2 cellular contexts compared by ENCODE assay signal in genomic region chr15:100714749-100715342, GRCh38.
TF ChIP-seq lines count a peak whose summit lies in the region.

No MANE protein-coding gene starts in this region.

TF ChIP-seq in GM23338, 12 proteins besides CTCF, POLR2A, EP300 and RAD21:
- TF ChIP-seq ZNF462 (CRISPR knock-in tag; IDR thresholded peaks at IDR 0.05) (no peak), REST (IDR thresholded peaks at IDR 0.05; ENCODE audit: unreplicated experiment) (no peak), POLR2AphosphoS5 (IDR thresholded peaks at IDR 0.05; ENCODE audit: low read depth) (no peak), EZH2phosphoT487 (IDR thresholded peaks at IDR 0.05; ENCODE audit: unreplicated experiment) (no peak), EZH2 (IDR thresholded peaks at IDR 0.05; ENCODE audit: low read depth, unreplicated experiment) (no peak), ETS1 (IDR thresholded peaks at IDR 0.05) (no peak), ZNF114 (CRISPR knock-in tag; IDR thresholded peaks at IDR 0.05) (no peak), CREB1 (CRISPR knock-in tag; IDR thresholded peaks at IDR 0.05; ENCODE audit: low read depth) (no peak), STAT1 (IDR thresholded peaks at IDR 0.05; ENCODE audit: unreplicated experiment) (no peak), NANOG (IDR thresholded peaks at IDR 0.05; ENCODE audit: borderline replicate concordance) (no peak), JUNB (IDR thresholded peaks at IDR 0.05; ENCODE audit: unreplicated experiment) (no peak), ZNF331 (CRISPR knock-in tag; IDR thresholded peaks at IDR 0.05; ENCODE audit: low read depth) (no peak)
TF ChIP-seq in GM23338: peak in this region for 0.

TF ChIP-seq in WTC11, 78 proteins besides CTCF, POLR2A, EP300 and RAD21 (continued from another document):
- no peak for TF ChIP-seq HMGXB4 (CRISPR knock-in tag; IDR thresholded peaks at IDR 0.05)
- no peak for TF ChIP-seq ESRRA (CRISPR knock-in tag; IDR thresholded peaks at IDR 0.05; ENCODE audit: borderline replicate concordance)
- TF ChIP-seq USF1 (CRISPR knock-in tag; IDR thresholded peaks at IDR 0.05): no peak
- TF ChIP-seq HMGA2 (CRISPR knock-in tag; IDR thresholded peaks at IDR 0.05): no peak
- no peak for TF ChIP-seq IRF1 (CRISPR knock-in tag; IDR thresholded peaks at IDR 0.05)
- no peak for TF ChIP-seq FOXK1 (CRISPR knock-in tag; IDR thresholded peaks at IDR 0.05)
- TF ChIP-seq ZNF263 (CRISPR knock-in tag; IDR thresholded peaks at IDR 0.05; ENCODE audit: low read depth): no peak
- TF ChIP-seq SMAD3 (CRISPR knock-in tag; IDR thresholded peaks at IDR 0.05; ENCODE audit: borderline replicate concordance): no peak
- TF ChIP-seq, protein P1, sequence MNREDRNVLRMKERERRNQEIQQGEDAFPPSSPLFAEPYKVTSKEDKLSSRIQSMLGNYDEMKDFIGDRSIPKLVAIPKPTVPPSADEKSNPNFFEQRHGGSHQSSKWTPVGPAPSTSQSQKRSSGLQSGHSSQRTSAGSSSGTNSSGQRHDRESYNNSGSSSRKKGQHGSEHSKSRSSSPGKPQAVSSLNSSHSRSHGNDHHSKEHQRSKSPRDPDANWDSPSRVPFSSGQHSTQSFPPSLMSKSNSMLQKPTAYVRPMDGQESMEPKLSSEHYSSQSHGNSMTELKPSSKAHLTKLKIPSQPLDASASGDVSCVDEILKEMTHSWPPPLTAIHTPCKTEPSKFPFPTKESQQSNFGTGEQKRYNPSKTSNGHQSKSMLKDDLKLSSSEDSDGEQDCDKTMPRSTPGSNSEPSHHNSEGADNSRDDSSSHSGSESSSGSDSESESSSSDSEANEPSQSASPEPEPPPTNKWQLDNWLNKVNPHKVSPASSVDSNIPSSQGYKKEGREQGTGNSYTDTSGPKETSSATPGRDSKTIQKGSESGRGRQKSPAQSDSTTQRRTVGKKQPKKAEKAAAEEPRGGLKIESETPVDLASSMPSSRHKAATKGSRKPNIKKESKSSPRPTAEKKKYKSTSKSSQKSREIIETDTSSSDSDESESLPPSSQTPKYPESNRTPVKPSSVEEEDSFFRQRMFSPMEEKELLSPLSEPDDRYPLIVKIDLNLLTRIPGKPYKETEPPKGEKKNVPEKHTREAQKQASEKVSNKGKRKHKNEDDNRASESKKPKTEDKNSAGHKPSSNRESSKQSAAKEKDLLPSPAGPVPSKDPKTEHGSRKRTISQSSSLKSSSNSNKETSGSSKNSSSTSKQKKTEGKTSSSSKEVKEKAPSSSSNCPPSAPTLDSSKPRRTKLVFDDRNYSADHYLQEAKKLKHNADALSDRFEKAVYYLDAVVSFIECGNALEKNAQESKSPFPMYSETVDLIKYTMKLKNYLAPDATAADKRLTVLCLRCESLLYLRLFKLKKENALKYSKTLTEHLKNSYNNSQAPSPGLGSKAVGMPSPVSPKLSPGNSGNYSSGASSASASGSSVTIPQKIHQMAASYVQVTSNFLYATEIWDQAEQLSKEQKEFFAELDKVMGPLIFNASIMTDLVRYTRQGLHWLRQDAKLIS (CRISPR knock-in tag; IDR thresholded peaks at IDR 0.05; ENCODE audit: borderline replicate concordance): no peak
- no peak for TF ChIP-seq ELF4 (CRISPR knock-in tag; IDR thresholded peaks at IDR 0.05; ENCODE audit: low read depth)
- TF ChIP-seq, protein P2, sequence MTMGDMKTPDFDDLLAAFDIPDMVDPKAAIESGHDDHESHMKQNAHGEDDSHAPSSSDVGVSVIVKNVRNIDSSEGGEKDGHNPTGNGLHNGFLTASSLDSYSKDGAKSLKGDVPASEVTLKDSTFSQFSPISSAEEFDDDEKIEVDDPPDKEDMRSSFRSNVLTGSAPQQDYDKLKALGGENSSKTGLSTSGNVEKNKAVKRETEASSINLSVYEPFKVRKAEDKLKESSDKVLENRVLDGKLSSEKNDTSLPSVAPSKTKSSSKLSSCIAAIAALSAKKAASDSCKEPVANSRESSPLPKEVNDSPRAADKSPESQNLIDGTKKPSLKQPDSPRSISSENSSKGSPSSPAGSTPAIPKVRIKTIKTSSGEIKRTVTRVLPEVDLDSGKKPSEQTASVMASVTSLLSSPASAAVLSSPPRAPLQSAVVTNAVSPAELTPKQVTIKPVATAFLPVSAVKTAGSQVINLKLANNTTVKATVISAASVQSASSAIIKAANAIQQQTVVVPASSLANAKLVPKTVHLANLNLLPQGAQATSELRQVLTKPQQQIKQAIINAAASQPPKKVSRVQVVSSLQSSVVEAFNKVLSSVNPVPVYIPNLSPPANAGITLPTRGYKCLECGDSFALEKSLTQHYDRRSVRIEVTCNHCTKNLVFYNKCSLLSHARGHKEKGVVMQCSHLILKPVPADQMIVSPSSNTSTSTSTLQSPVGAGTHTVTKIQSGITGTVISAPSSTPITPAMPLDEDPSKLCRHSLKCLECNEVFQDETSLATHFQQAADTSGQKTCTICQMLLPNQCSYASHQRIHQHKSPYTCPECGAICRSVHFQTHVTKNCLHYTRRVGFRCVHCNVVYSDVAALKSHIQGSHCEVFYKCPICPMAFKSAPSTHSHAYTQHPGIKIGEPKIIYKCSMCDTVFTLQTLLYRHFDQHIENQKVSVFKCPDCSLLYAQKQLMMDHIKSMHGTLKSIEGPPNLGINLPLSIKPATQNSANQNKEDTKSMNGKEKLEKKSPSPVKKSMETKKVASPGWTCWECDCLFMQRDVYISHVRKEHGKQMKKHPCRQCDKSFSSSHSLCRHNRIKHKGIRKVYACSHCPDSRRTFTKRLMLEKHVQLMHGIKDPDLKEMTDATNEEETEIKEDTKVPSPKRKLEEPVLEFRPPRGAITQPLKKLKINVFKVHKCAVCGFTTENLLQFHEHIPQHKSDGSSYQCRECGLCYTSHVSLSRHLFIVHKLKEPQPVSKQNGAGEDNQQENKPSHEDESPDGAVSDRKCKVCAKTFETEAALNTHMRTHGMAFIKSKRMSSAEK (CRISPR knock-in tag; IDR thresholded peaks at IDR 0.05; ENCODE audit: borderline replicate concordance): no peak
